Comparison of ENCODE assay signal across 14 cellular contexts in the genomic region with DNA sequence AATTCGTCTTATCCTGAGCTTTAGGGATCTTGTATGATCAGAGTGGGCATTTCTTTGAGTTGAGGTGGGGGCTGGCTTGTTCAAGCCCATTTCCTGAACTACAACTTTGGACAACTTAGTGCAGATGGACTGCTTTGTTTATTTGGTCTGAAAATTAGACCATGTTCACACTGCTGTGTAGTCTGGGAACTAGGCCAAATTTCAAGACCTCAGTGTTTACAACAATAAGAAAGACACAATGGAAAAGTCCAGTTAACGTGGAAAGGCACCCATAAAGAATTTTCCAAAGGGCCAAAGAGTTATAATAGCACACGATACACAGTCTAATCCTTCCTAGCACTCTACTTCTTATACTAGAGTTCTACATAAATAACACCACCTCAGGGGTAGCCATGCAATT.
A peak's percentile ranks its signal among the peaks of the same experiment; 100 is the strongest.
DNase-seq lines count a peak whose midpoint lies in the region; ATAC-seq and TF ChIP-seq lines count a peak whose summit lies in the region.
"Had no signal": no experiment of that assay in that cellular context is flagged by ENCODE, and none has a peak within 500 bp of the region (broad histone marks: within the 10 kb centered on the region; RNA-seq: fewer than 3 reads in every experiment).

No MANE protein-coding gene starts in this region.

- in situ Hi-C loops in astrocyte of the cerebellum (cut with HindIII; ENCODE audit: low sequenced_read_pairs) = no loop called here

- H3K79me2 ChIP-seq in ACC112 (ENCODE audit: control insufficient read depth, insufficient read depth, low read length, unreplicated experiment) = no peaks in the 10 kb centered on the region

- DNase-seq in HL-60 (ENCODE audit: low read depth in 1 of 2, low spot score in 1 of 2) = no peak
- peak; percentile 68 for DNase-seq in astrocyte of the cerebellum (ENCODE audit: low read depth)
- no peak for DNase-seq in left colon
- DNase-seq in NCI-H146 (lab: John Stamatoyannopoulos, UW) = no peak
- DNase-seq in NAMALWA (ENCODE audit: low spot score) = no peak
- no peak for DNase-seq in SHP77 treated with DMSO at 0.1 percent for 48 hours (lab: John Stamatoyannopoulos, UW)
- DNase-seq: activated effector memory CD4-positive, alpha-beta T cell treated with anti-CD3 and anti-CD28 coated beads, Interleukin-2, amount 50 U/mL, for 16 hours; effector CD8-positive, alpha-beta T cell; islet precursor cell; Kasumi-1 had no signal

- peak; percentile 14 for ATAC-seq in left colon
- no peak for ATAC-seq in GM19463 (IDR thresholded peaks at IDR 0.05; ENCODE audit: unreplicated experiment)
- ATAC-seq: Panc1 had no signal

- peak overlapping the region; percentile 15 for H2AFZ ChIP-seq in ACC112 (ENCODE audit: low read length, unreplicated experiment)

- no peaks in the 10 kb centered on the region for H3K27me3 ChIP-seq in ACC112 (ENCODE audit: insufficient read depth, low read length)
- no peaks in the 10 kb centered on the region for H3K27me3 ChIP-seq in HL-60 (ENCODE audit: insufficient read depth, poor library complexity, severe bottlenecking)

- TF ChIP-seq CTCF in HL-60 (IDR thresholded peaks at IDR 0.05; ENCODE audit: insufficient read depth, low read length) (no peak), astrocyte of the cerebellum (IDR thresholded peaks at IDR 0.05; ENCODE audit: low read depth, low read length, missing control alignments) (no peak)

- H3K4me3 ChIP-seq in ACC112 (ENCODE audit: low read depth, low read length) (no peak overlapping the region), HL-60 (replicated peaks; ENCODE audit: insufficient read depth, low read length) (no peak overlapping the region), astrocyte of the cerebellum (ENCODE audit: low read depth, low read length) (no peak overlapping the region)

- H3K27ac ChIP-seq in ACC112 (ENCODE audit: low read depth, low read length) (peak overlapping the region; percentile 33), HL-60 (replicated peaks) (peak overlapping the region; percentile 79)
- H3K27ac ChIP-seq: C4-2B had no signal

- intact Hi-C loops in left colon (cut with DNase I, micrococcal nuclease) = no loop called here

- peaks cover 29% of the 10 kb centered on the region for H3K4me1 ChIP-seq in ACC112 (ENCODE audit: control insufficient read depth, insufficient read depth, low read length, unreplicated experiment)

- no peaks in the 10 kb centered on the region for H3K36me3 ChIP-seq in ACC112 (ENCODE audit: insufficient read depth, low read length)
